Comparison of ENCODE assay signal across 29 cellular contexts in genomic region chr6:6025736-6026135, GRCh38. TPM values are rescaled to one million over a fixed set of nuclear protein-coding genes. Genes with fewer than 3 reads are reported as not detected.
"Had no signal": no experiment of that assay in that cellular context is flagged by ENCODE, and none has a peak within 500 bp of the region (broad histone marks: within the 10 kb centered on the region; RNA-seq: fewer than 3 reads in every experiment).

No MANE protein-coding gene starts in this region.

- H3K27ac Mint-ChIP-seq: naive thymus-derived CD4-positive, alpha-beta T cell; natural killer cell; nephron; neural progenitor cell; progenitor cell of endocrine pancreas; stimulated activated effector memory CD8-positive, alpha-beta T cell treated with anti-CD3 and anti-CD28 coated beads, Interleukin-12 subunit alpha, Interleukin-12 subunit beta, amount 100 ng/mL, for 72 hours; stimulated activated naive B cell treated with anti-CD40 and anti-IgM and Interleukin-4, amounts not matched to agents 10 μg/mL and 1 μg/mL and 100 μg/mL, for 72 hours; stimulated activated naive CD8-positive, alpha-beta T cell treated with anti-CD3 and anti-CD28 coated beads, Interleukin-15, Interleukin-2, amounts not matched to agents 100 ng/mL and 50 ng/mL, for 24 hours; type B pancreatic cell had no signal

- H3K36me3 Mint-ChIP-seq: naive thymus-derived CD4-positive, alpha-beta T cell; natural killer cell; neural progenitor cell; stimulated activated effector memory CD8-positive, alpha-beta T cell treated with anti-CD3 and anti-CD28 coated beads, Interleukin-12 subunit alpha, Interleukin-12 subunit beta, amount 100 ng/mL, for 72 hours; stimulated activated naive B cell treated with anti-CD40 and anti-IgM and Interleukin-4, amounts not matched to agents 10 μg/mL and 1 μg/mL and 100 μg/mL, for 72 hours; type B pancreatic cell had no signal

- H3K79me2 ChIP-seq: parathyroid adenoma had no signal

- H3K27me3 ChIP-seq: neural progenitor cell, ovary, testis, tibial artery, upper lobe of right lung, uterus had no signal

- H3K4me1 ChIP-seq: neural progenitor cell, parathyroid adenoma, psoas muscle, stomach, suprapubic skin, testis, tibial artery, transverse colon, upper lobe of right lung, uterus had no signal

- H3K9me3 ChIP-seq: ovary, psoas muscle, stomach, suprapubic skin, testis, tibial artery, transverse colon, upper lobe of right lung, uterus had no signal

- H3K36me3 ChIP-seq: neural progenitor cell, ovary, stomach, suprapubic skin, tibial artery, transverse colon, upper lobe of right lung, uterus had no signal

- DNase-seq: naive thymus-derived CD4-positive, alpha-beta T cell; natural killer cell; occipital lobe; ovary; posterior cingulate gyrus; psoas muscle; small intestine; stimulated activated CD4-positive, alpha-beta T cell treated with anti-CD3 and anti-CD28 coated beads, Interleukin-15, amount 100 ng/mL, for 24 hours; stimulated activated CD4-positive, alpha-beta T cell treated with anti-CD3 and anti-CD28 coated beads, Interleukin-2, amount 100 ng/mL, for 24 hours; stimulated activated CD4-positive, alpha-beta T cell treated with anti-CD3 and anti-CD28 coated beads, Interleukin-2, amount 100 ng/mL, for 48 hours; stimulated activated CD4-positive, alpha-beta T cell treated with anti-CD3 and anti-CD28 coated beads, Interleukin-4, amount 100 ng/mL, for 24 hours; stimulated activated naive B cell treated with anti-CD40 and anti-IgM and Interleukin-4, amounts not matched to agents 10 μg/mL and 1 μg/mL and 100 μg/mL, for 72 hours; stimulated activated naive CD4-positive, alpha-beta T cell treated with Interleukin-2 at 50 U/mL for 16 hours; stomach; substantia nigra; testis; tibial artery; transverse colon; upper lobe of right lung; uterus had no signal

- H3K9ac ChIP-seq: neural progenitor cell, parathyroid adenoma had no signal

- H3K4me2 ChIP-seq: neural progenitor cell had no signal

- H3K27ac ChIP-seq: neural progenitor cell, ovary, parathyroid adenoma, stomach, suprapubic skin, testis, tibial artery, transverse colon, upper lobe of right lung, uterus had no signal

- FAIRE-seq: small intestine had no signal

- H3K4me1 Mint-ChIP-seq: natural killer cell; nephron; neural progenitor cell; stimulated activated naive B cell treated with anti-CD40 and anti-IgM and Interleukin-4, amounts not matched to agents 10 μg/mL and 1 μg/mL and 100 μg/mL, for 72 hours had no signal

- ATAC-seq: naive thymus-derived CD4-positive, alpha-beta T cell; natural killer cell; psoas muscle; sciatic nerve; stimulated activated effector memory CD8-positive, alpha-beta T cell treated with anti-CD3 and anti-CD28 coated beads, Interleukin-12 subunit alpha, Interleukin-12 subunit beta, amount 100 ng/mL, for 72 hours; stimulated activated naive B cell treated with anti-CD40 and anti-IgM and Interleukin-4, amounts not matched to agents 10 μg/mL and 1 μg/mL and 100 μg/mL, for 72 hours; upper lobe of right lung had no signal

- H3K4me3 Mint-ChIP-seq: naive thymus-derived CD4-positive, alpha-beta T cell; natural killer cell; nephron; neural progenitor cell; stimulated activated effector memory CD8-positive, alpha-beta T cell treated with anti-CD3 and anti-CD28 coated beads, Interleukin-12 subunit alpha, Interleukin-12 subunit beta, amount 100 ng/mL, for 72 hours; stimulated activated naive B cell treated with anti-CD40 and anti-IgM and Interleukin-4, amounts not matched to agents 10 μg/mL and 1 μg/mL and 100 μg/mL, for 72 hours; stimulated activated naive CD8-positive, alpha-beta T cell treated with anti-CD3 and anti-CD28 coated beads, Interleukin-15, Interleukin-2, amounts not matched to agents 100 ng/mL and 50 ng/mL, for 24 hours; type B pancreatic cell had no signal

- H3K4me3 ChIP-seq: neural progenitor cell, ovary, psoas muscle, stomach, suprapubic skin, testis, tibial artery, transverse colon, upper lobe of right lung, uterus had no signal

- H2AFZ ChIP-seq: neural progenitor cell, parathyroid adenoma had no signal

- H3K9me3 Mint-ChIP-seq: natural killer cell; nephron; neural progenitor cell; stimulated activated effector memory CD8-positive, alpha-beta T cell treated with anti-CD3 and anti-CD28 coated beads, Interleukin-12 subunit alpha, Interleukin-12 subunit beta, amount 100 ng/mL, for 72 hours; stimulated activated naive CD8-positive, alpha-beta T cell treated with anti-CD3 and anti-CD28 coated beads, Interleukin-15, Interleukin-2, amounts not matched to agents 100 ng/mL and 50 ng/mL, for 24 hours; type B pancreatic cell had no signal

RNA-seq across cellular contexts. Expression of gene NRN1, which starts 19.0 kb away (rescaled TPM):
- total RNA-seq: natural killer cell, progenitor cell of endocrine pancreas had no signal
